ENCODE assay signal across 8 cellular contexts in genomic region chr5:40754381-40755092, GRCh38. TPM values are rescaled to one million over a fixed set of nuclear protein-coding genes. Genes with fewer than 3 reads are reported as not detected.
DNase-seq lines count a peak whose midpoint lies in the region; TF ChIP-seq lines count a peak whose summit lies in the region.

No MANE protein-coding gene starts in this region.

- intact Hi-C loops in activated CD4-positive, alpha-beta T cell treated with anti-CD3 and anti-CD28 coated beads, Interleukin-2, amount 10 ng/mL, durations not matched to agents 24 days and 14 days (cut with micrococcal nuclease), result loop anchor here (1.0 to 10.0 kb wide), 9 partner anchors 18 to 1680 kb away; partner anchors contain the start of genes PTGER4, RICTOR, RIMOC1 and RPL37
- intact Hi-C loops in esophagus squamous epithelium (cut with DNase I), result no loop called here

- H3K36me3 ChIP-seq in esophagus squamous epithelium (peaks cover 0 to 10% (median 0%) of the 10 kb centered on the region in 3 donors), skeletal muscle satellite cell (ENCODE audit: insufficient read depth, low read length) (peaks cover 10% of the 10 kb centered on the region)

- H3K4me3 ChIP-seq in HFF-Myc (replicated peaks; ENCODE audit: low read depth, low read length), result peak overlapping the region; percentile 82
- peak overlapping the region; percentile 82 to 96 (median 90) for H3K4me3 ChIP-seq in esophagus squamous epithelium
- peak overlapping the region; percentile 85 for H3K4me3 ChIP-seq in skeletal muscle satellite cell (ENCODE audit: low read length)

- TF ChIP-seq POLR2A in esophagus squamous epithelium (IDR thresholded peaks at IDR 0.05), result no peak

- H3K4me3 Mint-ChIP-seq in activated CD4-positive, alpha-beta T cell treated with anti-CD3 and anti-CD28 coated beads, Interleukin-2, amount 10 ng/mL, durations not matched to agents 24 days and 14 days, result no peak overlapping the region

- H3K4me1 ChIP-seq in esophagus squamous epithelium (peaks cover 8 to 20% (median 9%) of the 10 kb centered on the region in 3 donors), skeletal muscle satellite cell (ENCODE audit: control insufficient read depth, insufficient read depth, low read length) (peaks cover 12% of the 10 kb centered on the region)

- H3K27ac ChIP-seq in esophagus squamous epithelium, result peak overlapping the region; percentile 88 to 97 (median 94)

- H3K9ac ChIP-seq in skeletal muscle satellite cell (ENCODE audit: low read depth, low read length), result peak overlapping the region; percentile 92

- H3K27me3 ChIP-seq in esophagus squamous epithelium (no peaks in the 10 kb centered on the region), skeletal muscle satellite cell (ENCODE audit: control insufficient read depth, insufficient read depth, low read length) (no peaks in the 10 kb centered on the region)

- no peaks in the 10 kb centered on the region for H3K27me3 Mint-ChIP-seq in activated CD4-positive, alpha-beta T cell treated with anti-CD3 and anti-CD28 coated beads, Interleukin-2, amount 10 ng/mL, durations not matched to agents 24 days and 14 days

- TF ChIP-seq CTCF in HFF-Myc (IDR thresholded peaks at IDR 0.05; ENCODE audit: low read depth, low read length, missing control alignments) (no peak), esophagus squamous epithelium (IDR thresholded peaks at IDR 0.05) (no peak)

- H3K4me2 ChIP-seq in skeletal muscle satellite cell (ENCODE audit: low read length), result peak overlapping the region; percentile 90

- DNase-seq in activated CD4-positive, alpha-beta T cell treated with anti-CD3 and anti-CD28 coated beads, Interleukin-2, amount 10 ng/mL, durations not matched to agents 24 days and 14 days, result peak; percentile 67
- no peak for DNase-seq in activated CD4-positive, alpha-beta T cell treated with anti-CD3 and anti-CD28 coated beads for 48 hours
- DNase-seq in HFF-Myc (ENCODE audit: extremely low read depth, low read depth) (no peak), NCI-H2196 treated with DMSO at 0.1 percent for 48 hours (lab: John Stamatoyannopoulos, UW; ENCODE audit: unreplicated experiment) (peak; percentile 57), esophagus squamous epithelium (lab: John Stamatoyannopoulos, UW) (no peak), MV-4-11 (lab: John Stamatoyannopoulos, UW) (no peak), G401 (ENCODE audit: low spot score) (no peak)

- WGBS in esophagus squamous epithelium, 2 donors, result 9 to 14% methylated on average over 6 of the region's 6 CpGs

- H3K9me3 Mint-ChIP-seq in activated CD4-positive, alpha-beta T cell treated with anti-CD3 and anti-CD28 coated beads, Interleukin-2, amount 10 ng/mL, durations not matched to agents 24 days and 14 days, result no peaks in the 10 kb centered on the region

- no peak overlapping the region for H3K27ac Mint-ChIP-seq in activated CD4-positive, alpha-beta T cell treated with anti-CD3 and anti-CD28 coated beads, Interleukin-2, amount 10 ng/mL, durations not matched to agents 24 days and 14 days

- H3K9me3 ChIP-seq in esophagus squamous epithelium (no peaks in the 10 kb centered on the region), skeletal muscle satellite cell (replicated peaks; ENCODE audit: low read length) (no peaks in the 10 kb centered on the region)

- H3K4me1 Mint-ChIP-seq in activated CD4-positive, alpha-beta T cell treated with anti-CD3 and anti-CD28 coated beads, Interleukin-2, amount 10 ng/mL, durations not matched to agents 24 days and 14 days, result peaks cover 15% of the 10 kb centered on the region

- peaks cover 30% of the 10 kb centered on the region for H3K36me3 Mint-ChIP-seq in activated CD4-positive, alpha-beta T cell treated with anti-CD3 and anti-CD28 coated beads, Interleukin-2, amount 10 ng/mL, durations not matched to agents 24 days and 14 days (ENCODE audit: low read depth)

- in situ Hi-C loops in G401 (cut with HindIII; ENCODE audit: low sequenced_read_pairs), result no loop called here

RNA-seq across cellular contexts. Expression of gene TTC33, which starts 1.2 kb away (rescaled TPM):
- 22.7 and 23.1 TPM in 2 replicates for total RNA-seq in activated CD4-positive, alpha-beta T cell treated with anti-CD3 and anti-CD28 coated beads, Interleukin-2, amount 10 ng/mL, durations not matched to agents 24 days and 14 days
- 10 to 100 TPM in 1 of 4 donors, 1 to 10 TPM in 3; 5.0 to 12.6 (median 7.0) TPM for total RNA-seq in esophagus squamous epithelium
- 8.1 and 10.6 TPM in 2 replicates for total RNA-seq in skeletal muscle satellite cell (2012; rRNA removed)
- 13.5 and 18.5 TPM in 2 replicates for total RNA-seq in G401 (2014; rRNA removed; shearing (Covaris generic))

RNA-seq across cellular contexts. Expression of gene PRKAA1, which starts 43.6 kb away (rescaled TPM):
- 44.8 and 49.1 TPM in 2 replicates for total RNA-seq in activated CD4-positive, alpha-beta T cell treated with anti-CD3 and anti-CD28 coated beads, Interleukin-2, amount 10 ng/mL, durations not matched to agents 24 days and 14 days
- total RNA-seq in esophagus squamous epithelium, result 10 to 100 TPM; 32.0 to 61.9 (median 51.9) TPM
- 80.8 and 88.5 TPM in 2 replicates for total RNA-seq in skeletal muscle satellite cell (2012; rRNA removed)
- total RNA-seq in G401 (2014; rRNA removed; shearing (Covaris generic)), result 33.1 and 74.8 TPM in 2 replicates

Comparison
In these comparisons a context has a peak if more than half of its experiments do, and no peak if none do; other contexts are left out.
1. DNase-seq: peak in activated CD4-positive, alpha-beta T cell treated with anti-CD3 and anti-CD28 coated beads, Interleukin-2, amount 10 ng/mL, durations not matched to agents 24 days and 14 days (single experiment) and NCI-H2196 treated with DMSO at 0.1 percent for 48 hours (single experiment); none in activated CD4-positive, alpha-beta T cell treated with anti-CD3 and anti-CD28 coated beads for 48 hours (single experiment), HFF-Myc (single experiment), esophagus squamous epithelium (single experiment), MV-4-11 (single experiment) and G401 (single experiment).
2. Peak in every context shown above with its lines, with median percentiles within 50 percentile points of each other: H3K4me3 ChIP-seq.